2 cellular contexts compared by ENCODE assay signal in genomic region chr4:181874582-181874981, GRCh38.
TF ChIP-seq lines count a peak whose summit lies in the region.

No MANE protein-coding gene starts in this region.

TF ChIP-seq in WTC11, 78 proteins besides CTCF, POLR2A, EP300 and RAD21 (continued from another document):
- no peak for TF ChIP-seq ATF2 (CRISPR knock-in tag; IDR thresholded peaks at IDR 0.05; ENCODE audit: borderline replicate concordance, low read depth)
- no peak for TF ChIP-seq AFF4 (CRISPR knock-in tag; IDR thresholded peaks at IDR 0.05; ENCODE audit: borderline replicate concordance)
- no peak for TF ChIP-seq GTF2I (CRISPR knock-in tag; conservative IDR thresholded peaks at IDR 0.05)

TF ChIP-seq in H1, 55 proteins besides CTCF, POLR2A, EP300 and RAD21 (continued from another document):
- TF ChIP-seq ATF2 (IDR thresholded peaks at IDR 0.05; ENCODE audit: low read length) = no peak
